ENCODE assay signal across 13 cellular contexts in the genomic region with DNA sequence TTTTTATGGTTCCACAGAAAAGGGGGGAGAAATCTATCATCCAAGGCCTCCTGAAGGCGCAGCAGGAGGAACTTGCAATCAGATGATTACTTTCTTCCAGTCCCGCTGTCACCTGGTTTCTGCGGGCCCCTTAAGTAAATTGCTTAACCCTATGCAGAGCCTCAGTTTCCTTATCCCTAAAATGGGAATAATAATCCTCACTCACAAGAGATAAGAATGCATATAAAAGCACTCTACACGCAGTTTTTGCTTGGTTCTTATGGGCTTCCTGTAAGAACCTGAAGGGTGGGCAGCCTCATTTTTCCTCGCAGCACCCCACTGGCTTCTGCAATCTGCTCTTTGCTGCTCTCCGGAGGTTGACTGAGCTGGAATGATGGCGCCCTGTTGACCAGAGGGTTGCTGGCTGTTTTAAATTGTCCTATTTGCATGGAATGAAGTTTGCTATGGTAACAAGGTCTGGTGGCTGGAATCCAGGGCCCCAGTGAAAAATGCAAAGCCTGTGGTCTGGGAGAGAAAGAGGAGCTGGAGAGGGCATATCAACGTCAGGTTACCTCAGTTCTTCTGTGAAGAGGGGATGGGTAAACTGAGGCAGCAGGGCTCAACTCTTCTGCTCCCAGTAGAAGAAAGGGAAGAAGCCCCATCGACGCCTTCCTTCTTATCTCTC. TPM values are rescaled to one million over a fixed set of nuclear protein-coding genes. Genes with fewer than 3 reads are reported as not detected.
DNase-seq lines count a peak whose midpoint lies in the region; ATAC-seq, FAIRE-seq and TF ChIP-seq lines count a peak whose summit lies in the region.
"Had no signal": no experiment of that assay in that cellular context is flagged by ENCODE, and none has a peak within 500 bp of the region (broad histone marks: within the 10 kb centered on the region; RNA-seq: fewer than 3 reads in every experiment).

No MANE protein-coding gene starts in this region.

- H3K4me1 Mint-ChIP-seq in neural progenitor cell: peaks cover 65% of the 10 kb centered on the region
- H3K4me1 Mint-ChIP-seq: activated CD4-positive, alpha-beta memory T cell treated with anti-CD3 and anti-CD28 coated beads, Interleukin-2, amount 10 ng/mL, durations not matched to agents 7 days and 5 days had no signal

- no peak overlapping the region for H3K9ac ChIP-seq in neural progenitor cell

- no peaks in the 10 kb centered on the region for H3K9me3 ChIP-seq in neural progenitor cell (ENCODE audit: low read depth)

- DNase-seq in ELF-1 (ENCODE audit: low read depth, low spot score) (peak; percentile 80), NCI-H748 (lab: John Stamatoyannopoulos, UW; ENCODE audit: unreplicated experiment) (peak; percentile 63), fibroblast of the aortic adventitia (ENCODE audit: low read depth) (peak; percentile 10), neural progenitor cell (ENCODE audit: low spot score) (peak; percentile 56), HuH-7 (ENCODE audit: low spot score) (no peak), D721Med (ENCODE audit: insufficient read length, low spot score) (no peak), GDM1 (lab: John Stamatoyannopoulos, UW) (no peak)
- DNase-seq: activated CD4-positive, alpha-beta memory T cell treated with anti-CD3 and anti-CD28 coated beads, Interleukin-2, amount 10 ng/mL, durations not matched to agents 7 days and 5 days; activated naive CD4-positive, alpha-beta T cell treated with anti-CD3 and anti-CD28 coated beads, Interleukin-2, amount 50 U/mL, for 16 hours; CD4-positive, alpha-beta memory T cell; dermis blood vessel endothelial cell had no signal

- ATAC-seq in GM21360 (IDR thresholded peaks at IDR 0.05; ENCODE audit: unreplicated experiment): no peak

- peaks cover 67% of the 10 kb centered on the region for H3F3A ChIP-seq in neural progenitor cell (ENCODE audit: low read depth)

- no peaks in the 10 kb centered on the region for H3K36me3 Mint-ChIP-seq in neural progenitor cell
- H3K36me3 Mint-ChIP-seq: CD4-positive, alpha-beta memory T cell had no signal

- TF ChIP-seq CTCF in fibroblast of the aortic adventitia (IDR thresholded peaks at IDR 0.05; ENCODE audit: insufficient read depth, low read length) (no peak), neural progenitor cell (IDR thresholded peaks at IDR 0.05) (no peak), D721Med (IDR thresholded peaks at IDR 0.05; ENCODE audit: insufficient read depth, missing control alignments) (no peak)

- H3K4me1 ChIP-seq in neural progenitor cell: peaks cover 53% of the 10 kb centered on the region

- H2AFZ ChIP-seq in neural progenitor cell (replicated peaks): peak overlapping the region; percentile 78

- peaks cover 27% of the 10 kb centered on the region for H3K79me2 ChIP-seq in neural progenitor cell (ENCODE audit: low read depth)

- peak overlapping the region; percentile 97 for H3K27ac Mint-ChIP-seq in neural progenitor cell
- H3K27ac Mint-ChIP-seq: activated CD4-positive, alpha-beta memory T cell treated with anti-CD3 and anti-CD28 coated beads, Interleukin-2, amount 10 ng/mL, durations not matched to agents 7 days and 5 days had no signal

- H3K27me3 ChIP-seq in neural progenitor cell: no peaks in the 10 kb centered on the region

- peak overlapping the region; percentile 89 for H3K4me3 Mint-ChIP-seq in neural progenitor cell
- H3K4me3 Mint-ChIP-seq: activated CD4-positive, alpha-beta memory T cell treated with anti-CD3 and anti-CD28 coated beads, Interleukin-2, amount 10 ng/mL, durations not matched to agents 7 days and 5 days; CD4-positive, alpha-beta memory T cell had no signal

- no peaks in the 10 kb centered on the region for H3K9me3 Mint-ChIP-seq in neural progenitor cell
- H3K9me3 Mint-ChIP-seq: activated CD4-positive, alpha-beta memory T cell treated with anti-CD3 and anti-CD28 coated beads, Interleukin-2, amount 10 ng/mL, durations not matched to agents 7 days and 5 days had no signal

- H3K36me3 ChIP-seq in neural progenitor cell: no peaks in the 10 kb centered on the region

- no peak overlapping the region for H3K27ac ChIP-seq in neural progenitor cell

- peak overlapping the region; percentile 99 for H3K4me2 ChIP-seq in neural progenitor cell

- peaks cover 26% of the 10 kb centered on the region for H4K20me1 ChIP-seq in neural progenitor cell (ENCODE audit: low read depth)

- H3K27me3 Mint-ChIP-seq in neural progenitor cell (ENCODE audit: insufficient read depth, low read depth): peaks cover 10% of the 10 kb centered on the region

- H3K4me3 ChIP-seq in fibroblast of the aortic adventitia (ENCODE audit: low read depth, low read length) (no peak overlapping the region), neural progenitor cell (peak overlapping the region; percentile 70)

- FAIRE-seq in D721Med (lab: Jason Lieb, UNC): no peak
- FAIRE-seq: GM12891 had no signal

RNA-seq across cellular contexts. Expression of a gene that starts 1.0 kb away (rescaled TPM):
- total RNA-seq in fibroblast of the aortic adventitia (ENCODE audit: low replicate concordance) (3.9 and 23.6 TPM in 2 replicates), neural progenitor cell (ENCODE audit: low replicate concordance) (6.1 and 9.1 TPM in 2 replicates)

Comparison
In these comparisons a context has a peak if more than half of its experiments do, and no peak if none do; other contexts are left out.
1. DNase-seq: peak in ELF-1 (single experiment), NCI-H748 (single experiment), fibroblast of the aortic adventitia (single experiment) and neural progenitor cell (single experiment); none in HuH-7 (single experiment), D721Med (single experiment) and GDM1 (single experiment).